8 cellular contexts compared by ENCODE assay signal in the genomic region with DNA sequence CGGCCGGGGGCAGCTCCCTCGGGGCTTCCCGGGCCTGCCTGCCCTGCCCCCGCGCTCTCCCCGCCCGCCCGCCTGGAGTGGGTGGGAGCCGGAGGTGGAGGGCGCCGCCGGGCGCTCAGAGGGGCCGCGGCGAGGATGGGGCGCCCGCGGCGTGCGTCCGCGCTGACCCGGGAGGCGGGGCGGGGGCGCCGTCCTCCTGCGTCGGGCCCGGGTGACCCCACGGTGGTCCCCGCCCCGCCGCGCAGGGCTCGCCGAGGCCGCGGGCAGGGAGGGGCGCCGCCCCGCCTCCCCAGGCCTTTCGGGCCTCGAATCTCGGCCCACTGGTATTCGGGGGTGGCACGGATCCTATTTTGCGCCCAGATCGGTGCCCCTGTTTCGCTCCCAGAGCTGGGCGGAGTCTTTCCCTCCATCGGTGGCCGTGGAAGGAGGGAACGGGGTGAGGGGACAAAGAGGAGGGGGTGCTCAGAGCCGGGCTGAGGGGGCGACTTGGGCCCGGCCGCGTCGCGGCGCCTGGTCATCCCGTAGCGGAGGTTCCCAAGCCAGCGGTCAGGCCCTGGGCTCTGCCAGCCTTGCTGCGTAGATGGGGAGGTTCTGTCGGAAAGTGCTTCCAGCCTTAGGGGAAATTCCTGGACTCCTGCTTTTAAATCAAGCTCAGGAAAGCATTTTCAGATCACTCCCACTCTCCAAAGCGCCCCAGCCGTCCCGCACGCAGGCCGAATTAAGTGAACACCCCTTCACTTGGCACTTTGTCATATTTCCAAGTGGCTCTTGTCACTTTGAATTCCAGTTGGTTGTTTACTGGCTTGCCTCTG. TPM values are rescaled to one million over a fixed set of nuclear protein-coding genes. Genes with fewer than 3 reads are reported as not detected.
A peak's percentile ranks its signal among the peaks of the same experiment; 100 is the strongest.
DNase-seq lines count a peak whose midpoint lies in the region; ATAC-seq lines count a peak whose summit lies in the region.

No MANE protein-coding gene starts in this region.

- H3K4me1 ChIP-seq in neuron (ENCODE audit: insufficient read depth, low read length) = no peaks in the 10 kb centered on the region

- H3K4me3 ChIP-seq in neuron (ENCODE audit: low read length) = peak overlapping the region; percentile 45

- no peaks in the 10 kb centered on the region for H3K9me3 ChIP-seq in neuron (ENCODE audit: low read length)

- peak overlapping the region; percentile 92 for H2AFZ ChIP-seq in neuron (ENCODE audit: low read depth, low read length)

- H3K27me3 ChIP-seq in neuron (ENCODE audit: insufficient read depth, low read length) = peaks cover 20% of the 10 kb centered on the region

- no peaks in the 10 kb centered on the region for H3K36me3 ChIP-seq in neuron (ENCODE audit: insufficient read depth, low read length)

- peak; percentile 54 for ATAC-seq in GM21737 (IDR thresholded peaks at IDR 0.05; ENCODE audit: unreplicated experiment)

- DNase-seq in NCI-H1417 (lab: John Stamatoyannopoulos, UW) (peak in 2 of 3 experiments; percentile 10 to 78), NCI-H1417 treated with DMSO at 0.1 percent for 48 hours (lab: John Stamatoyannopoulos, UW) (no peak), LHCN-M2 (ENCODE audit: low read depth) (peak; percentile 26), globus pallidus (ENCODE audit: low spot score) (peak; percentile 45)
- DNase-seq in activated gamma-delta T cell treated with anti-CD3 and anti-CD28 coated beads, Interleukin-2, amount 50 U/mL, for 16 hours (ENCODE audit: low read depth) = peak; percentile 6
- DNase-seq in activated CD4-positive, CD25-positive, alpha-beta regulatory T cell (lab: John Stamatoyannopoulos, UW) = no peak

RNA-seq across cellular contexts. Expression of a gene that starts 0.5 kb away (rescaled TPM):
- total RNA-seq in LHCN-M2 (2014; rRNA removed) = 1.3 and 1.6 TPM in 2 replicates
- 2.4 TPM for polyA plus RNA-seq in LHCN-M2 (2012)

RNA-seq across cellular contexts. Expression of a gene that starts 17.9 kb away (rescaled TPM):
- total RNA-seq in LHCN-M2 (2014; rRNA removed) = 60.2 and 61.9 TPM in 2 replicates
- polyA plus RNA-seq in LHCN-M2 (2012) = 32.8 TPM

Comparison
In these comparisons a context has a peak if more than half of its experiments do, and no peak if none do; other contexts are left out.
1. DNase-seq: peak in NCI-H1417 (2 of 3), LHCN-M2 (single experiment), activated gamma-delta T cell treated with anti-CD3 and anti-CD28 coated beads, Interleukin-2, amount 50 U/mL, for 16 hours (single experiment) and globus pallidus (single experiment); none in NCI-H1417 treated with DMSO at 0.1 percent for 48 hours (single experiment) and activated CD4-positive, CD25-positive, alpha-beta regulatory T cell (0 of 4).